In the genomic region with DNA sequence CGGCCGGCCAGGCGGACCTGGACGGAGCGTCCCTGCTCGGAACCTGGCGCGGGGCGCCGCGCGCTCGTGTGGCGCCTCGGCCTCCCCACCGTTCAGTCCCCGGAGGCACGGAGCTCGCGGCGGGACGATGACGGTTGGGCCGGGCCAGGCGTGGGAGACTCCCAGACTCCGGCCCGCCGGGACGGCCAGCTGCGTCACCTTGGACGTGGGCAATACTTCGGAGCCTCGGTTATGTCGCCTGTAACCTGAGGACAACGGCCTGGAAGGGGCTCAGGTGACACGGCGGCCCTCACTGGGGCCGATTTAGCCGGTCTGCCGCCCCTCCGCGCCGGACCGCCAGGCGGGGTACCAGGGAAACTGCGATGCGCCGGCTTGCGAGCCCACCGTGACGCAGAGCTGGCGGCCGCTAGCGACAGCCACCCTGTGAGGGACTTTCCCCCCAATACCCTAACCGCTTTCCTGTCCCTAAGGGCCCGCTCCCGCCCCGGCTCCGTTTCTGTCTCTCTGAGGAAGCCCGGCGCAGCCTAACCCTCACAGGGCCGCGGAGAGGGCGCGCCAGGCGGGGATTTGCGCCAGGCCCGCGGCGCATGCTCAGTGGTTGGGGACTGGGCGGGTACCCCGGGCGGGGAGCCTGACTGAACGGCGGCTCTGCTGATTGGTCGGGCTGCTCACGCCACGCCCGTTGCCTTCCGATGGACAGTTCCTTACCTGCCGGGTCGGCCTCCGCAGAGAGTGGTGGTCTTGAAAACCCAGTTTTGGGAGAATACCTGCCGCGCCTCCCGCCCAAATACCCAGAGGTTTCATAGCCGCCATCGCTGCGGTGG, we compare ENCODE assay signal across 8 cellular contexts.
DNase-seq lines count a peak whose midpoint lies in the region; ATAC-seq and TF ChIP-seq lines count a peak whose summit lies in the region.

No MANE protein-coding gene starts in this region.

- 0 to 2% (median 0%) methylated on average over 14 to 89 of the region's 89 CpGs for WGBS in adrenal gland, 4 donors
- WGBS in heart left ventricle, 4 donors: 0 to 3% (median 0%) methylated on average over 10 to 89 of the region's 89 CpGs
- 1% methylated on average over 23 of the region's 89 CpGs; no CpG with 5 or more reads in 1 of the 2 donors for WGBS in transverse colon (ENCODE audit: low coverage in 1 of 2), 2 donors

- H3K27ac ChIP-seq in adrenal gland (peak overlapping the region; percentile 74 to 92 (median 88)), heart left ventricle (peak overlapping the region; percentile 78 to 97 (median 94)), transverse colon (peak overlapping the region; percentile 93 to 97 (median 96))

- peak; percentile 95 to 99 (median 98) for ATAC-seq in heart left ventricle

- POLR2A ChIA-PET in HEK293T (lab: Yijun Ruan, JAX): interaction anchor here (0.6 to 1.5 kb wide), 3 partner anchors 13 to 75 kb away, joined by 3 read pairs; no protein-coding TSS in a partner anchor

- TF ChIP-seq EP300 in transverse colon (IDR thresholded peaks at IDR 0.05; ENCODE audit: low read depth): no peak

- peak overlapping the region; percentile 54 to 71 (median 67) for H3K4me3 ChIP-seq in adrenal gland
- H3K4me3 ChIP-seq in heart left ventricle: peak overlapping the region; percentile 72 to 93 (median 87)
- H3K4me3 ChIP-seq in transverse colon: peak overlapping the region; percentile 82 to 92 (median 84)

- TF ChIP-seq CTCF in adrenal gland (IDR thresholded peaks at IDR 0.05): peak in 4 of 6 experiments; percentile 20 to 41 (median 30)
- peak in 7 of 12 donors; percentile 16 to 50 (median 31) for TF ChIP-seq CTCF in heart left ventricle (IDR thresholded peaks at IDR 0.05)
- TF ChIP-seq CTCF in transverse colon (IDR thresholded peaks at IDR 0.05): peak in 4 of 5 experiments; percentile 25 to 67 (median 44)

- in situ Hi-C loops in transverse colon (cut with MboI; ENCODE audit: low pct_ligation_motif_present in 1 of 4, low pct_unique_long_range_greater_than_20kb in 1 of 4, low sequenced_read_pairs in 3 of 4): no loop called here

- peak; percentile 99 for DNase-seq in GM03348 (ENCODE audit: low spot score)
- DNase-seq in HEK293T (ENCODE audit: extremely low spot score): peak; percentile 94
- DNase-seq in NAMALWA (ENCODE audit: low spot score): peak; percentile 96
- peak; percentile 89 for DNase-seq in SW480 (ENCODE audit: low spot score)
- peak; percentile 89 to 93 (median 90) for DNase-seq in adrenal gland
- DNase-seq in heart left ventricle: peak; percentile 92 to 95 (median 92)
- peak; percentile 87 for DNase-seq in pons (ENCODE audit: low spot score)
- peak; percentile 95 for DNase-seq in transverse colon

- TF ChIP-seq POLR2A in adrenal gland (IDR thresholded peaks at IDR 0.05) (peak; percentile 66 to 83), heart left ventricle (IDR thresholded peaks at IDR 0.05) (peak; percentile 22 to 83), transverse colon (IDR thresholded peaks at IDR 0.05) (peak; percentile 92)

- H3K27me3 ChIP-seq in adrenal gland: no peaks in the 10 kb centered on the region
- peaks cover 0 to 59% (median 0%) of the 10 kb centered on the region in 9 donors for H3K27me3 ChIP-seq in heart left ventricle
- H3K27me3 ChIP-seq in transverse colon: no peaks in the 10 kb centered on the region

- CTCF ChIA-PET in HEK293T (lab: Yijun Ruan, JAX): interaction anchor here (1.1 kb wide), 1 partner anchor 19 kb away, joined by 3 read pairs; no protein-coding TSS in a partner anchor

- H3K9me3 ChIP-seq in adrenal gland (replicated peaks in 1 of 3) (no peaks in the 10 kb centered on the region), heart left ventricle (no peaks in the 10 kb centered on the region), transverse colon (no peaks in the 10 kb centered on the region)

- H3K36me3 ChIP-seq in adrenal gland (replicated peaks in 1 of 2) (no peaks in the 10 kb centered on the region), heart left ventricle (no peaks in the 10 kb centered on the region), transverse colon (no peaks in the 10 kb centered on the region)

- intact Hi-C loops in adrenal gland (cut with DNase I): no loop called here
- intact Hi-C loops in heart left ventricle (cut with DNase I): loop anchor here in 1 of 10 donors (5.0 kb wide), 1 partner anchor 245 kb away; no protein-coding TSS in a partner anchor
- intact Hi-C loops in transverse colon (cut with DNase I; ENCODE audit: low total_unique reads): no loop called here

- H3K4me1 ChIP-seq in adrenal gland (replicated peaks in 1 of 2) (peaks cover 6 to 18% of the 10 kb centered on the region in 2 donors), heart left ventricle (peaks cover 0 to 36% (median 13%) of the 10 kb centered on the region in 12 donors), transverse colon (peaks cover 4 to 22% (median 16%) of the 10 kb centered on the region in 4 donors)

TF ChIP-seq in HEK293T, 16 proteins besides CTCF, POLR2A, EP300 and RAD21:
- no peak for TF ChIP-seq ARNT (IDR thresholded peaks at IDR 0.05)
- no peak for TF ChIP-seq HDGF (IDR thresholded peaks at IDR 0.05; ENCODE audit: borderline replicate concordance)
- no peak for TF ChIP-seq LEF1 (IDR thresholded peaks at IDR 0.05; ENCODE audit: borderline replicate concordance)
- no peak for TF ChIP-seq FOXA1 (IDR thresholded peaks at IDR 0.05)
- TF ChIP-seq FOXM1 (IDR thresholded peaks at IDR 0.05; ENCODE audit: borderline replicate concordance): no peak
- TF ChIP-seq, protein P1, sequence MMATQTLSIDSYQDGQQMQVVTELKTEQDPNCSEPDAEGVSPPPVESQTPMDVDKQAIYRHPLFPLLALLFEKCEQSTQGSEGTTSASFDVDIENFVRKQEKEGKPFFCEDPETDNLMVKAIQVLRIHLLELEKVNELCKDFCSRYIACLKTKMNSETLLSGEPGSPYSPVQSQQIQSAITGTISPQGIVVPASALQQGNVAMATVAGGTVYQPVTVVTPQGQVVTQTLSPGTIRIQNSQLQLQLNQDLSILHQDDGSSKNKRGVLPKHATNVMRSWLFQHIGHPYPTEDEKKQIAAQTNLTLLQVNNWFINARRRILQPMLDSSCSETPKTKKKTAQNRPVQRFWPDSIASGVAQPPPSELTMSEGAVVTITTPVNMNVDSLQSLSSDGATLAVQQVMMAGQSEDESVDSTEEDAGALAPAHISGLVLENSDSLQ (IDR thresholded peaks at IDR 0.05): peak; percentile 37; the same call in 1 of the 2 replicates
- TF ChIP-seq NFRKB (IDR thresholded peaks at IDR 0.05): no peak
- no peak for TF ChIP-seq SP1 (IDR thresholded peaks at IDR 0.05)
- peak; percentile 45 for TF ChIP-seq L3MBTL2 (conservative IDR thresholded peaks at IDR 0.05)
- TF ChIP-seq SUZ12 (IDR thresholded peaks at IDR 0.05): no peak
- TF ChIP-seq BHLHE40 (IDR thresholded peaks at IDR 0.05; ENCODE audit: borderline replicate concordance): no peak

Comparison
In these comparisons a context has a peak if more than half of its experiments do, and no peak if none do; other contexts are left out.
1. Peak in every context shown above with its lines: DNase-seq, ATAC-seq, H3K4me3 ChIP-seq and H3K27ac ChIP-seq.